Comparison of ENCODE assay signal across 14 cellular contexts in the genomic region with DNA sequence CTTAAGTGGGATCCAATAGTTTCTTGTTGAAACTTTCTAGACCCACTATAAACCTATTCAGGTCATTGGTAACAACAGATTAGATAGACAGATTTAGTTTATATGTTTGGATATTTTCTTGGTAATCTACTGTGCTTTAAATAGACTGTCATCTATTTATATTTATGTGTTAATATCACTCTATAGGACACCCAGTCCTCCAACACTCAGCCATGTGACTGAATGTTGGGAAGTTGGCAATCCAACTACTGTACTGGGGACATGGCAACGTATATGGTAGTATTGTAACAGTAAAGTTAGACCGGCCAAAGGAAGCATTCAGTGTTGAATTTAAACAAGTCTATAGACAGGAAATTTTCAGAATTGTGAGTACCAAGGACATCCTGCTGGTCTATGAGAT. TPM values are rescaled to one million over a fixed set of nuclear protein-coding genes. Genes with fewer than 3 reads are reported as not detected.
DNase-seq lines count a peak whose midpoint lies in the region; ATAC-seq and TF ChIP-seq lines count a peak whose summit lies in the region.
"Had no signal": no experiment of that assay in that cellular context is flagged by ENCODE, and none has a peak within 500 bp of the region (broad histone marks: within the 10 kb centered on the region; RNA-seq: fewer than 3 reads in every experiment).

No MANE protein-coding gene starts in this region.

- no peak overlapping the region for H3K27ac Mint-ChIP-seq in activated T-helper 17 cell treated with anti-CD3 and anti-CD28 coated beads, Interleukin-2, amount 50 U/mL, for 72 hours
- peak overlapping the region; percentile 48 for H3K27ac Mint-ChIP-seq in nephron progenitor cell
- H3K27ac Mint-ChIP-seq: CD4-positive, CD25-positive, alpha-beta regulatory T cell had no signal

- H3K36me3 ChIP-seq in right atrium auricular region = no peaks in the 10 kb centered on the region
- H3K36me3 ChIP-seq in effector memory CD4-positive, alpha-beta T cell (ENCODE audit: control insufficient read depth, insufficient read depth, low read length) = no peaks in the 10 kb centered on the region
- H3K36me3 ChIP-seq: BLaER1 treated with 17β-estradiol and CSF1 and Interleukin-3, amounts not matched to agents 10 nM and 100 nM had no signal

- H3K27me3 Mint-ChIP-seq in activated T-helper 17 cell treated with anti-CD3 and anti-CD28 coated beads, Interleukin-2, amount 50 U/mL, for 72 hours = peaks cover 32% of the 10 kb centered on the region
- H3K27me3 Mint-ChIP-seq in nephron progenitor cell (ENCODE audit: low read depth, poor library complexity) = peaks cover 8% of the 10 kb centered on the region

- TF ChIP-seq CTCF in right atrium auricular region (IDR thresholded peaks at IDR 0.05) (no peak), nephron progenitor cell (IDR thresholded peaks at IDR 0.05) (no peak)

- DNase-seq in Right ventricle myocardium inferior (ENCODE audit: missing footprints) = no peak
- no peak for DNase-seq in right atrium auricular region (ENCODE audit: low spot score)
- no peak for DNase-seq in nephron progenitor cell
- DNase-seq in effector memory CD4-positive, alpha-beta T cell = no peak
- no peak for DNase-seq in dedifferentiated amniotic fluid mesenchymal stem cell (ENCODE audit: extremely low spot score)
- no peak for DNase-seq in iPS-NIHi7 (ENCODE audit: extremely low spot score)
- DNase-seq: ACHN; CD4-positive, CD25-positive, alpha-beta regulatory T cell; DMS53; GF-D8 had no signal

- H3K4me3 Mint-ChIP-seq in activated T-helper 17 cell treated with anti-CD3 and anti-CD28 coated beads, Interleukin-2, amount 50 U/mL, for 72 hours = peak overlapping the region; percentile 13
- H3K4me3 Mint-ChIP-seq in nephron progenitor cell = no peak overlapping the region
- H3K4me3 Mint-ChIP-seq: CD4-positive, CD25-positive, alpha-beta regulatory T cell had no signal

- peak overlapping the region in 1 of 2 donors; percentile 65 for H3K27ac ChIP-seq in right atrium auricular region
- H3K27ac ChIP-seq in effector memory CD4-positive, alpha-beta T cell (ENCODE audit: insufficient read depth, low read length, poor library complexity, severe bottlenecking) = no peak overlapping the region
- H3K27ac ChIP-seq: BLaER1 treated with 17β-estradiol and CSF1 and Interleukin-3, amounts not matched to agents 10 nM and 100 nM; HL-60 had no signal

- H3K27me3 ChIP-seq in right atrium auricular region = no peaks in the 10 kb centered on the region
- H3K27me3 ChIP-seq in effector memory CD4-positive, alpha-beta T cell (replicated peaks; ENCODE audit: control insufficient read depth, insufficient read depth, low read length, poor library complexity, severe bottlenecking) = peaks cover 5% of the 10 kb centered on the region
- H3K27me3 ChIP-seq: BLaER1 treated with 17β-estradiol and CSF1 and Interleukin-3, amounts not matched to agents 10 nM and 100 nM had no signal

- no peaks in the 10 kb centered on the region for H3K4me1 Mint-ChIP-seq in activated T-helper 17 cell treated with anti-CD3 and anti-CD28 coated beads, Interleukin-2, amount 50 U/mL, for 72 hours
- no peaks in the 10 kb centered on the region for H3K4me1 Mint-ChIP-seq in nephron progenitor cell
- H3K4me1 Mint-ChIP-seq: CD4-positive, CD25-positive, alpha-beta regulatory T cell had no signal

- no peak overlapping the region for H3K4me3 ChIP-seq in right atrium auricular region
- no peak overlapping the region for H3K4me3 ChIP-seq in effector memory CD4-positive, alpha-beta T cell (ENCODE audit: insufficient read depth, low read depth, low read length, poor library complexity, severe bottlenecking)
- H3K4me3 ChIP-seq: BLaER1 treated with 17β-estradiol and CSF1 and Interleukin-3, amounts not matched to agents 10 nM and 100 nM had no signal

- intact Hi-C loops in Right ventricle myocardium inferior (cut with DNase I) = loop anchor here (5.0 kb wide), 1 partner anchor 70 kb away; no protein-coding TSS in a partner anchor

- peaks cover 0 to 3% of the 10 kb centered on the region in 2 donors for H3K4me1 ChIP-seq in right atrium auricular region
- H3K4me1 ChIP-seq in effector memory CD4-positive, alpha-beta T cell (ENCODE audit: control insufficient read depth, insufficient read depth, low read length, poor library complexity, severe bottlenecking) = no peaks in the 10 kb centered on the region

- no peaks in the 10 kb centered on the region for H3K36me3 Mint-ChIP-seq in activated T-helper 17 cell treated with anti-CD3 and anti-CD28 coated beads, Interleukin-2, amount 50 U/mL, for 72 hours (ENCODE audit: low read depth)
- H3K36me3 Mint-ChIP-seq in nephron progenitor cell (ENCODE audit: low read depth) = no peaks in the 10 kb centered on the region
- H3K36me3 Mint-ChIP-seq: CD4-positive, CD25-positive, alpha-beta regulatory T cell had no signal

- H3K9me3 ChIP-seq in right atrium auricular region = no peaks in the 10 kb centered on the region
- no peaks in the 10 kb centered on the region for H3K9me3 ChIP-seq in effector memory CD4-positive, alpha-beta T cell (ENCODE audit: control insufficient read depth, low read length)

- H3K9me3 Mint-ChIP-seq in activated T-helper 17 cell treated with anti-CD3 and anti-CD28 coated beads, Interleukin-2, amount 50 U/mL, for 72 hours = no peaks in the 10 kb centered on the region
- H3K9me3 Mint-ChIP-seq in nephron progenitor cell = peaks cover 32% of the 10 kb centered on the region

- ATAC-seq in Right ventricle myocardium inferior = peak; percentile 68
- no peak for ATAC-seq in activated T-helper 17 cell treated with anti-CD3 and anti-CD28 coated beads, Interleukin-2, amount 50 U/mL, for 72 hours (replicated peaks)
- ATAC-seq: HCT116 had no signal

RNA-seq across cellular contexts. Expression of gene HECTD2, which starts 42.6 kb away (rescaled TPM):
- total RNA-seq in Right ventricle myocardium inferior = 2.5 TPM
- 1 to 10 TPM; 6.9 TPM for total RNA-seq in right atrium auricular region
- total RNA-seq in activated T-helper 17 cell treated with anti-CD3 and anti-CD28 coated beads, Interleukin-2, amount 50 U/mL, for 72 hours = 1 to 10 TPM; 4.0 to 7.0 TPM
